ENCODE assay signal across 8 cellular contexts in genomic region chr7:157339777-157340677, GRCh38. TPM values are rescaled to one million over a fixed set of nuclear protein-coding genes. Genes with fewer than 3 reads are reported as not detected.
A peak's percentile ranks its signal among the peaks of the same experiment; 100 is the strongest.
DNase-seq lines count a peak whose midpoint lies in the region; ATAC-seq and TF ChIP-seq lines count a peak whose summit lies in the region.

No MANE protein-coding gene starts in this region.

- H3K27ac ChIP-seq in CD8-positive, alpha-beta T cell (ENCODE audit: low read depth, low read length): no peak overlapping the region
- H3K27ac ChIP-seq in coronary artery (peak overlapping the region in 1 of 2 donors; percentile 21), left lung (no peak overlapping the region)

- H3K9me3 ChIP-seq in CD8-positive, alpha-beta T cell (ENCODE audit: low read length): no peaks in the 10 kb centered on the region
- no peaks in the 10 kb centered on the region for H3K9me3 ChIP-seq in left lung

- H3K36me3 Mint-ChIP-seq in CD8-positive, alpha-beta T cell: peaks cover 36% of the 10 kb centered on the region

- H3K9me3 Mint-ChIP-seq in CD8-positive, alpha-beta T cell: no peaks in the 10 kb centered on the region

- CTCF ChIA-PET in CD8-positive, alpha-beta T cell (lab: Charles Lee): interaction anchor here (0.6 to 2.1 kb wide), 11 partner anchors 16 to 147 kb away, joined by 3 to 8 read pairs (median 4); no protein-coding TSS in a partner anchor

- peak; percentile 39 to 75 (median 67) for DNase-seq in CD8-positive, alpha-beta T cell
- DNase-seq in NCI-H2029 treated with DMSO at 0.1 percent for 48 hours (lab: John Stamatoyannopoulos, UW): peak; percentile 23
- DNase-seq in activated CD4-positive, alpha-beta T cell treated with anti-CD3 and anti-CD28 coated beads for 48 hours: peak; percentile 79
- no peak for DNase-seq in coronary artery (ENCODE audit: low spot score)
- no peak for DNase-seq in left lung
- peak; percentile 30 to 59 (median 40) for DNase-seq in stimulated activated CD4-positive, alpha-beta T cell treated with anti-CD3 and anti-CD28 coated beads, TNF-alpha, amount 100 ng/mL, for 4 hours (ENCODE audit: low read depth in 3 of 3)

- H3K27me3 ChIP-seq in CD8-positive, alpha-beta T cell (ENCODE audit: insufficient read depth, low read length): no peaks in the 10 kb centered on the region
- no peaks in the 10 kb centered on the region for H3K27me3 ChIP-seq in left lung

- no peak overlapping the region for H3K4me3 ChIP-seq in CD8-positive, alpha-beta T cell (ENCODE audit: low read depth, low read length)
- H3K4me3 ChIP-seq in coronary artery: peak overlapping the region; percentile 42
- H3K4me3 ChIP-seq in left lung: no peak overlapping the region

- no peaks in the 10 kb centered on the region for H3K36me3 ChIP-seq in CD8-positive, alpha-beta T cell (ENCODE audit: insufficient read depth, low read length)
- H3K36me3 ChIP-seq in left lung: no peaks in the 10 kb centered on the region

- TF ChIP-seq CTCF in CD8-positive, alpha-beta T cell (IDR thresholded peaks at IDR 0.05): peak; percentile 96
- peak; percentile 60 for TF ChIP-seq CTCF in coronary artery (IDR thresholded peaks at IDR 0.05)
- peak; percentile 85 to 88 for TF ChIP-seq CTCF in left lung (IDR thresholded peaks at IDR 0.05)

- H3K4me3 Mint-ChIP-seq in CD8-positive, alpha-beta T cell: peak overlapping the region; percentile 72

- intact Hi-C loops in CD8-positive, alpha-beta T cell (cut with DNase I, micrococcal nuclease): loop anchor here (1.0 to 5.0 kb wide), 8 partner anchors 38 to 448 kb away; partner anchors contain the start of gene LMBR1 (in 1 of the 2)
- intact Hi-C loops in left lung (cut with DNase I): no loop called here

- H3K27ac Mint-ChIP-seq in CD8-positive, alpha-beta T cell: peak overlapping the region; percentile 24

- H3K4me1 Mint-ChIP-seq in CD8-positive, alpha-beta T cell (ENCODE audit: low read depth): peaks cover 63% of the 10 kb centered on the region

- POLR2A ChIA-PET in CD8-positive, alpha-beta T cell (lab: Charles Lee): interaction anchor here (1.9 to 2.2 kb wide), 2 partner anchors 7 to 37 kb away, joined by 4 to 12 read pairs; no protein-coding TSS in a partner anchor

- peak; percentile 35 for ATAC-seq in CD8-positive, alpha-beta T cell
- ATAC-seq in GM21717 (IDR thresholded peaks at IDR 0.05; ENCODE audit: unreplicated experiment) (peak; percentile 22), left lung (peak; percentile 32), GM18498 (IDR thresholded peaks at IDR 0.05; ENCODE audit: unreplicated experiment) (no peak)

- no peaks in the 10 kb centered on the region for H3K27me3 Mint-ChIP-seq in CD8-positive, alpha-beta T cell (ENCODE audit: low read depth)

- peaks cover 37% of the 10 kb centered on the region for H3K4me1 ChIP-seq in CD8-positive, alpha-beta T cell (ENCODE audit: insufficient read depth, low read length)
- H3K4me1 ChIP-seq in left lung: peaks cover 17 to 73% of the 10 kb centered on the region in 2 donors

RNA-seq across cellular contexts. Expression of gene DNAJB6, which starts 3.2 kb away (rescaled TPM):
- 100 to 1,000 TPM; 312 to 335 TPM for total RNA-seq in CD8-positive, alpha-beta T cell
- total RNA-seq in left lung: 10 to 100 TPM; 76.6 to 98.0 TPM

Comparison
In these comparisons a context has a peak if more than half of its experiments do, and no peak if none do; other contexts are left out.
1. DNase-seq: peak in CD8-positive, alpha-beta T cell (7 of 7), NCI-H2029 treated with DMSO at 0.1 percent for 48 hours (single experiment), activated CD4-positive, alpha-beta T cell treated with anti-CD3 and anti-CD28 coated beads for 48 hours (single experiment) and stimulated activated CD4-positive, alpha-beta T cell treated with anti-CD3 and anti-CD28 coated beads, TNF-alpha, amount 100 ng/mL, for 4 hours (3 of 3); none in coronary artery (single experiment) and left lung (0 of 2).
2. intact Hi-C loops: an anchor here in CD8-positive, alpha-beta T cell (1.0 to 5.0 kb wide); none called in left lung.
3. Peak in every context shown above with its lines, with median percentiles within 50 percentile points of each other: CTCF ChIP-seq.